1 cellular context compared by ENCODE assay signal in the genomic region with DNA sequence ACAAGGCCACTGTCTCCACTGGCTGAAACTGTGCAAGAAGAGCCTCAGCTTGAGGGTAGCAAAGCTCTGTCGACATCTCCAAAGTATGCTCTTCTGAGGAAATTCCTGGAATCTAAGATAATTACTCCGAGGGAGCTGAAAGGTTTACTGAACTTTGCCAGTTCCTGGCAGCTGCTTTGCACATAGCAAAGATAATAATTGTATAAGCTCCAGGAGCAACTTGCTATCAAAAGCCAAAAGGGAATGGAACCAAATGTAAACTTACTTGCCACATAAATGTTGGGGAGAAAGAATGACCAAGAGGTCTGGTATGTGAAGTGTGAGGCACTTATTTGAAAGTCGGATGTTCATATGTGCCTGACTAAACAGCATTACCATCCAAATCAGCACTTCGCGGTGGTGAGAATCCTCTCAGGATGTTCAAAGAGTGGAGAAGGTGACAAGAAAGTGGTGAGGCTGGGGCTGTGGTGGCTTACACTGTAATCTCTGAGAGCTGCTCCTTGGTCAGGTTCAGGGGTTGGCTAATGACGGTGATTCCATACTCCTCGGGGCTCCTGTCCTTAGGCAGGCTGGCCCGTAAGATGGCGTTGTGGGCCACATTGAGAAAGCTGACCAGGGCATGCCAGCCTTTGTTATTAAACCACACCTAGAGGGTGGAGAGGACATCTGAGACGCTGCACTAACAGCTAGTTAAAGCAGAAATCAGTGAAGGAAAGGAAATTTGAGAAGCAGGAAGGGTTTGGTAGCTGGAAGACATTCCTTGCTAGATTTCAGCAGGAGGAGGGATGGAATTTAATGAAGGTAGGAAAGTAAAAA.
TF ChIP-seq lines count a peak whose summit lies in the region.

No MANE protein-coding gene starts in this region.

TF ChIP-seq in IMR-90, 13 proteins besides CTCF, POLR2A, EP300 and RAD21 (continued from another document):
- TF ChIP-seq, protein P1, sequence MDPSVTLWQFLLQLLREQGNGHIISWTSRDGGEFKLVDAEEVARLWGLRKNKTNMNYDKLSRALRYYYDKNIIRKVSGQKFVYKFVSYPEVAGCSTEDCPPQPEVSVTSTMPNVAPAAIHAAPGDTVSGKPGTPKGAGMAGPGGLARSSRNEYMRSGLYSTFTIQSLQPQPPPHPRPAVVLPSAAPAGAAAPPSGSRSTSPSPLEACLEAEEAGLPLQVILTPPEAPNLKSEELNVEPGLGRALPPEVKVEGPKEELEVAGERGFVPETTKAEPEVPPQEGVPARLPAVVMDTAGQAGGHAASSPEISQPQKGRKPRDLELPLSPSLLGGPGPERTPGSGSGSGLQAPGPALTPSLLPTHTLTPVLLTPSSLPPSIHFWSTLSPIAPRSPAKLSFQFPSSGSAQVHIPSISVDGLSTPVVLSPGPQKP (IDR thresholded peaks at IDR 0.05; ENCODE audit: borderline replicate concordance, low read depth, low read length), result no peak
- TF ChIP-seq RFX5 (IDR thresholded peaks at IDR 0.05; ENCODE audit: low read depth, low read length), result 0 out of 2 replicates have a peak, but pooled peaks have one; percentile 12
- peak; percentile 67; the same call in 1 of the 2 replicates for TF ChIP-seq FOS (IDR thresholded peaks at IDR 0.05; ENCODE audit: low read depth, low read length)
- TF ChIP-seq BHLHE40 (IDR thresholded peaks at IDR 0.05; ENCODE audit: low read depth, low read length), result no peak
